ENCODE assay signal across 8 cellular contexts in genomic region chr11:65574147-65574962, GRCh38. TPM values are rescaled to one million over a fixed set of nuclear protein-coding genes. Genes with fewer than 3 reads are reported as not detected.
DNase-seq lines count a peak whose midpoint lies in the region; ATAC-seq and TF ChIP-seq lines count a peak whose summit lies in the region.

No MANE protein-coding gene starts in this region.

- peak overlapping the region; percentile 90 for H3K27ac Mint-ChIP-seq in dendritic cell treated with granulocyte-macrophage colony-stimulating factor and Interleukin-4, amounts not matched to agents 40 ng/mL and 50 ng/mL, for 4 days

- DNase-seq in NCI-H1694 treated with DMSO at 0.1 percent for 48 hours (lab: John Stamatoyannopoulos, UW) (peak; percentile 43), NCI-H1694 (lab: John Stamatoyannopoulos, UW) (no peak), NCI-H460 (ENCODE audit: extremely low read depth, low read depth) (peak; percentile 72), right lobe of liver (peak; percentile 90 to 96 (median 94))
- DNase-seq in activated CD4-positive, alpha-beta T cell treated with anti-CD3 and anti-CD28 coated beads, Interleukin-2, amount 50 U/mL, for 1 hour, result peak; percentile 78
- DNase-seq in stimulated activated CD4-positive, alpha-beta T cell treated with anti-CD3 and anti-CD28 coated beads, Interleukin-4, amount 100 ng/mL, for 1 hour, result peak; percentile 83

- peak; percentile 91 to 99 (median 99) for TF ChIP-seq CTCF in right lobe of liver (IDR thresholded peaks at IDR 0.05)

- TF ChIP-seq POLR2A in right lobe of liver (IDR thresholded peaks at IDR 0.05), result peak; percentile 26

- H3K4me1 ChIP-seq in right lobe of liver, result peaks cover 0 to 49% (median 15%) of the 10 kb centered on the region in 4 donors

- no peaks in the 10 kb centered on the region for H3K9me3 ChIP-seq in right lobe of liver

- 0% methylated on average over 3 of the region's 75 CpGs for WGBS in right lobe of liver (ENCODE audit: insufficient coverage, low coverage, low lambda C conversion rate, missing lambda C conversion rate)

- H3K27me3 Mint-ChIP-seq in dendritic cell treated with granulocyte-macrophage colony-stimulating factor and Interleukin-4, amounts not matched to agents 40 ng/mL and 50 ng/mL, for 4 days, result no peaks in the 10 kb centered on the region

- H3K36me3 ChIP-seq in right lobe of liver, result no peaks in the 10 kb centered on the region

- H3K36me3 Mint-ChIP-seq in dendritic cell treated with granulocyte-macrophage colony-stimulating factor and Interleukin-4, amounts not matched to agents 40 ng/mL and 50 ng/mL, for 4 days (ENCODE audit: low read depth), result peaks cover 86% of the 10 kb centered on the region

- intact Hi-C loops in dendritic cell treated with granulocyte-macrophage colony-stimulating factor and Interleukin-4, amounts not matched to agents 40 ng/mL and 50 ng/mL, for 4 days (cut with micrococcal nuclease), result loop anchor here (1.0 kb wide), 2 partner anchors 14 to 41 kb away; partner anchors contain the start of gene PCNX3
- intact Hi-C loops in right lobe of liver (cut with DNase I), result loop anchor here in 1 of 2 donors (5.0 kb wide), 1 partner anchor 37 kb away; no protein-coding TSS in a partner anchor

- peak overlapping the region; percentile 58 to 82 (median 68) for H3K27ac ChIP-seq in right lobe of liver

- peak overlapping the region; percentile 53 to 70 (median 55) for H3K4me3 ChIP-seq in right lobe of liver

- peaks cover 67% of the 10 kb centered on the region for H3K4me1 Mint-ChIP-seq in dendritic cell treated with granulocyte-macrophage colony-stimulating factor and Interleukin-4, amounts not matched to agents 40 ng/mL and 50 ng/mL, for 4 days (ENCODE audit: low read depth)

- no peaks in the 10 kb centered on the region for H3K27me3 ChIP-seq in right lobe of liver

- peak; percentile 33 for ATAC-seq in HG02973 (IDR thresholded peaks at IDR 0.05; ENCODE audit: unreplicated experiment)
- peak; percentile 41 to 65 (median 58) for ATAC-seq in right lobe of liver

- H3K4me3 Mint-ChIP-seq in dendritic cell treated with granulocyte-macrophage colony-stimulating factor and Interleukin-4, amounts not matched to agents 40 ng/mL and 50 ng/mL, for 4 days, result peak overlapping the region; percentile 86

- no peaks in the 10 kb centered on the region for H3K9me3 Mint-ChIP-seq in dendritic cell treated with granulocyte-macrophage colony-stimulating factor and Interleukin-4, amounts not matched to agents 40 ng/mL and 50 ng/mL, for 4 days

RNA-seq across cellular contexts. Expression of gene EHBP1L1, which starts 1.5 kb away (rescaled TPM):
- total RNA-seq in NCI-H460 (2014; rRNA removed; shearing (Covaris generic)), result 12.8 and 15.3 TPM in 2 replicates
- 24.4 and 30.5 TPM in 2 replicates for polyA plus RNA-seq in NCI-H460 (2014; cell fraction: nucleus; rRNA removed)
- 10 to 100 TPM; 10.0 to 29.9 (median 13.7) TPM for total RNA-seq in right lobe of liver

RNA-seq across cellular contexts. Expression of gene FAM89B, which starts 2.0 kb away (rescaled TPM):
- total RNA-seq in NCI-H460 (2014; rRNA removed; shearing (Covaris generic)), result 6.6 and 11.5 TPM in 2 replicates
- 0.86 and 12.4 TPM in 2 replicates for polyA plus RNA-seq in NCI-H460 (2014; cell fraction: nucleus; rRNA removed)
- 10 to 100 TPM; 12.8 to 20.6 (median 14.6) TPM for total RNA-seq in right lobe of liver

RNA-seq across cellular contexts. Expression of gene ZNRD2, which starts 4.1 kb away (rescaled TPM):
- total RNA-seq in NCI-H460 (2014; rRNA removed; shearing (Covaris generic)), result 14.9 and 20.6 TPM in 2 replicates
- 31.1 and 40.7 TPM in 2 replicates for polyA plus RNA-seq in NCI-H460 (2014; cell fraction: nucleus; rRNA removed)
- total RNA-seq in right lobe of liver, result 10 to 100 TPM; 11.6 to 43.2 (median 16.5) TPM

RNA-seq across cellular contexts. Expression of gene LTBP3, which starts 16.2 kb away (rescaled TPM):
- 13.9 and 23.9 TPM in 2 replicates for total RNA-seq in NCI-H460 (2014; rRNA removed; shearing (Covaris generic))
- 54.2 and 72.5 TPM in 2 replicates for polyA plus RNA-seq in NCI-H460 (2014; cell fraction: nucleus; rRNA removed)
- 10 to 100 TPM; 26.6 to 94.1 (median 46.8) TPM for total RNA-seq in right lobe of liver

RNA-seq across cellular contexts. Expression of gene KCNK7, which starts 21.2 kb away (rescaled TPM):
- total RNA-seq in NCI-H460 (2014; rRNA removed; shearing (Covaris generic)), result not detected in 2 replicates
- not detected in 2 replicates for polyA plus RNA-seq in NCI-H460 (2014; cell fraction: nucleus; rRNA removed)
- total RNA-seq in right lobe of liver, result under 1 TPM in 1 of 6 experiments, not detected in 5; 0.31 TPM
